In the genomic region with DNA sequence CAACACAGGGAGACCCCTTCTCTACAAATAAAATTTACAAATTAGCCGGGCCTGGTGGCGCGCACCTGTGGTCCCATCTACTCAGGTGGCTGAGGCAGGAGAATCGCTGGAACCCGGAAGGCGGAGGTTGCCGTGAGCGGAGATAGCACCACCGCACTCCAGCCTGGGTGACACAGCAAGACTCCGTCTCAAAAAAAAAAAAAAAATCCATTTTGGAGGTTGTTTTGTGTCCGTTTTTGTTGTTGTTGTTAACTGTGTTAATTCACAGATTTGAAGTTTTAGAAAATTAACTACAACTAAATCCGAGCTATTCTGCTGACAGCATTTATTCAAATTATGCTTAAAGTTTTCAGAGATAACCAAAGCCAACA, we compare ENCODE assay signal across 8 cellular contexts. TPM values are rescaled to one million over a fixed set of nuclear protein-coding genes. Genes with fewer than 3 reads are reported as not detected.
DNase-seq lines count a peak whose midpoint lies in the region; ATAC-seq and TF ChIP-seq lines count a peak whose summit lies in the region.

No MANE protein-coding gene starts in this region.

- H3K4me3 ChIP-seq in mucosa of descending colon (peak overlapping the region; percentile 65), tibial artery (peak overlapping the region; percentile 75 to 79)

- intact Hi-C loops in mucosa of descending colon (cut with DNase I, micrococcal nuclease) = no loop called here
- intact Hi-C loops in tibial artery (cut with DNase I; ENCODE audit: low total_unique reads) = loop anchor here (10.0 kb wide), 1 partner anchor 132 kb away; the partner anchor contains the start of gene TMEM167B

- TF ChIP-seq CTCF in mucosa of descending colon (IDR thresholded peaks at IDR 0.05) (no peak), tibial artery (IDR thresholded peaks at IDR 0.05) (no peak), omental fat pad (IDR thresholded peaks at IDR 0.05) (no peak)

- DNase-seq in SHP77 (lab: John Stamatoyannopoulos, UW) (peak; percentile 4 to 25), SHP77 treated with DMSO at 0.1 percent for 48 hours (lab: John Stamatoyannopoulos, UW) (no peak), mucosa of descending colon (peak; percentile 71 to 76 (median 74)), tibial artery (peak in 1 of 2 donors; percentile 25), NCI-H1048 (lab: John Stamatoyannopoulos, UW) (no peak), omental fat pad (ENCODE audit: low spot score) (no peak)

- no peaks in the 10 kb centered on the region for H3K9me3 ChIP-seq in mucosa of descending colon
- no peaks in the 10 kb centered on the region for H3K9me3 ChIP-seq in tibial artery

- no peaks in the 10 kb centered on the region for H3K27me3 ChIP-seq in tibial artery

- peaks cover 13% of the 10 kb centered on the region for H3K4me1 ChIP-seq in mucosa of descending colon (ENCODE audit: low read depth)
- peaks cover 0 to 38% (median 16%) of the 10 kb centered on the region in 4 donors for H3K4me1 ChIP-seq in tibial artery

- H3K27ac ChIP-seq in cingulate gyrus (ENCODE audit: low read depth, low read length) = peak overlapping the region; percentile 90
- peak overlapping the region; percentile 92 to 94 for H3K27ac ChIP-seq in tibial artery

- H3K36me3 ChIP-seq in mucosa of descending colon (ENCODE audit: low read depth) = no peaks in the 10 kb centered on the region
- peaks cover 0 to 13% (median 2%) of the 10 kb centered on the region in 3 donors for H3K36me3 ChIP-seq in tibial artery

- peak; percentile 32 for ATAC-seq in SK-N-SH treated with all-trans-retinoic acid at 6 μM for 48 hours
- peak; percentile 52 for ATAC-seq in mucosa of descending colon
- ATAC-seq in omental fat pad (ENCODE audit: low FRiP score) = no peak

TF ChIP-seq in SK-N-SH treated with all-trans-retinoic acid at 6 μM for 48 hours, 23 proteins besides CTCF, POLR2A, EP300 and RAD21:
- TF ChIP-seq ZNF565 (CRISPR knock-in tag; conservative IDR thresholded peaks at IDR 0.05; ENCODE audit: low read depth) (no peak), ZC3H10 (CRISPR knock-in tag; IDR thresholded peaks at IDR 0.05) (no peak), ESRRG (CRISPR knock-in tag; IDR thresholded peaks at IDR 0.05) (no peak)
TF ChIP-seq in SK-N-SH treated with all-trans-retinoic acid at 6 μM for 48 hours: peak in this region for 0.

RNA-seq across cellular contexts. Expression of gene CLCC1, which starts 0.6 kb away (rescaled TPM):
- total RNA-seq in mucosa of descending colon = 10 to 100 TPM; 19.9 to 32.1 (median 21.3) TPM
- total RNA-seq in omental fat pad = 10 to 100 TPM; 19.2 to 30.6 (median 26.7) TPM

Comparison
In these comparisons a context has a peak if more than half of its experiments do, and no peak if none do; other contexts are left out.
1. DNase-seq: peak in SHP77 (2 of 2) and mucosa of descending colon (3 of 3); none in SHP77 treated with DMSO at 0.1 percent for 48 hours (single experiment), NCI-H1048 (single experiment) and omental fat pad (single experiment).